ENCODE assay signal across 1 cellular context in genomic region chr13:32499538-32500210, GRCh38.
A peak's percentile ranks its signal among the peaks of the same experiment; 100 is the strongest.
TF ChIP-seq lines count a peak whose summit lies in the region.

No MANE protein-coding gene starts in this region.

TF ChIP-seq in HepG2, 621 proteins besides CTCF, POLR2A, EP300 and RAD21 (continued from another document and continues in another):
- TF ChIP-seq, protein P1, sequence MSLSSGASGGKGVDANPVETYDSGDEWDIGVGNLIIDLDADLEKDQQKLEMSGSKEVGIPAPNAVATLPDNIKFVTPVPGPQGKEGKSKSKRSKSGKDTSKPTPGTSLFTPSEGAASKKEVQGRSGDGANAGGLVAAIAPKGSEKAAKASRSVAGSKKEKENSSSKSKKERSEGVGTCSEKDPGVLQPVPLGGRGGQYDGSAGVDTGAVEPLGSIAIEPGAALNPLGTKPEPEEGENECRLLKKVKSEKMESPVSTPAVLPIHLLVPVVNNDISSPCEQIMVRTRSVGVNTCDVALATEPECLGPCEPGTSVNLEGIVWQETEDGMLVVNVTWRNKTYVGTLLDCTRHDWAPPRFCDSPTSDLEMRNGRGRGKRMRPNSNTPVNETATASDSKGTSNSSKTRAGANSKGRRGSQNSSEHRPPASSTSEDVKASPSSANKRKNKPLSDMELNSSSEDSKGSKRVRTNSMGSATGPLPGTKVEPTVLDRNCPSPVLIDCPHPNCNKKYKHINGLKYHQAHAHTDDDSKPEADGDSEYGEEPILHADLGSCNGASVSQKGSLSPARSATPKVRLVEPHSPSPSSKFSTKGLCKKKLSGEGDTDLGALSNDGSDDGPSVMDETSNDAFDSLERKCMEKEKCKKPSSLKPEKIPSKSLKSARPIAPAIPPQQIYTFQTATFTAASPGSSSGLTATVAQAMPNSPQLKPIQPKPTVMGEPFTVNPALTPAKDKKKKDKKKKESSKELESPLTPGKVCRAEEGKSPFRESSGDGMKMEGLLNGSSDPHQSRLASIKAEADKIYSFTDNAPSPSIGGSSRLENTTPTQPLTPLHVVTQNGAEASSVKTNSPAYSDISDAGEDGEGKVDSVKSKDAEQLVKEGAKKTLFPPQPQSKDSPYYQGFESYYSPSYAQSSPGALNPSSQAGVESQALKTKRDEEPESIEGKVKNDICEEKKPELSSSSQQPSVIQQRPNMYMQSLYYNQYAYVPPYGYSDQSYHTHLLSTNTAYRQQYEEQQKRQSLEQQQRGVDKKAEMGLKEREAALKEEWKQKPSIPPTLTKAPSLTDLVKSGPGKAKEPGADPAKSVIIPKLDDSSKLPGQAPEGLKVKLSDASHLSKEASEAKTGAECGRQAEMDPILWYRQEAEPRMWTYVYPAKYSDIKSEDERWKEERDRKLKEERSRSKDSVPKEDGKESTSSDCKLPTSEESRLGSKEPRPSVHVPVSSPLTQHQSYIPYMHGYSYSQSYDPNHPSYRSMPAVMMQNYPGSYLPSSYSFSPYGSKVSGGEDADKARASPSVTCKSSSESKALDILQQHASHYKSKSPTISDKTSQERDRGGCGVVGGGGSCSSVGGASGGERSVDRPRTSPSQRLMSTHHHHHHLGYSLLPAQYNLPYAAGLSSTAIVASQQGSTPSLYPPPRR (CRISPR knock-in tag; IDR thresholded peaks at IDR 0.05; ENCODE audit: borderline replicate concordance) = peak; percentile 49; the same call in 1 of the 2 replicates
- TF ChIP-seq, protein P2, sequence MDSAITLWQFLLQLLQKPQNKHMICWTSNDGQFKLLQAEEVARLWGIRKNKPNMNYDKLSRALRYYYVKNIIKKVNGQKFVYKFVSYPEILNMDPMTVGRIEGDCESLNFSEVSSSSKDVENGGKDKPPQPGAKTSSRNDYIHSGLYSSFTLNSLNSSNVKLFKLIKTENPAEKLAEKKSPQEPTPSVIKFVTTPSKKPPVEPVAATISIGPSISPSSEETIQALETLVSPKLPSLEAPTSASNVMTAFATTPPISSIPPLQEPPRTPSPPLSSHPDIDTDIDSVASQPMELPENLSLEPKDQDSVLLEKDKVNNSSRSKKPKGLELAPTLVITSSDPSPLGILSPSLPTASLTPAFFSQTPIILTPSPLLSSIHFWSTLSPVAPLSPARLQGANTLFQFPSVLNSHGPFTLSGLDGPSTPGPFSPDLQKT (CRISPR knock-in tag; IDR thresholded peaks at IDR 0.05; ENCODE audit: borderline replicate concordance) = no peak
- TF ChIP-seq RBM39 (IDR thresholded peaks at IDR 0.05; ENCODE audit: low read depth, low read length, poor library complexity, severe bottlenecking) (no peak), HNF1A (IDR thresholded peaks at IDR 0.05; ENCODE audit: low read depth) (no peak), HNF1A (CRISPR knock-in tag; IDR thresholded peaks at IDR 0.05; ENCODE audit: borderline replicate concordance) (no peak; the same call in 1 of the 2 replicates), NFRKB (IDR thresholded peaks at IDR 0.05) (no peak), HNRNPLL (IDR thresholded peaks at IDR 0.05; ENCODE audit: low read depth, low read length, poor library complexity, severe bottlenecking) (no peak), MTERF4 (CRISPR knock-in tag; IDR thresholded peaks at IDR 0.05) (no peak), ZNF703 (CRISPR knock-in tag; IDR thresholded peaks at IDR 0.05; ENCODE audit: borderline replicate concordance) (no peak), NR2F2 (IDR thresholded peaks at IDR 0.05; ENCODE audit: borderline replicate concordance, low read depth) (no peak), CHD4 (IDR thresholded peaks at IDR 0.05; ENCODE audit: borderline replicate concordance, low read length) (no peak), KDM1A (CRISPR knock-in tag; IDR thresholded peaks at IDR 0.05) (no peak), GATAD2A (CRISPR knock-in tag; IDR thresholded peaks at IDR 0.05) (peak; percentile 50), THRA (CRISPR knock-in tag; IDR thresholded peaks at IDR 0.05; ENCODE audit: borderline replicate concordance) (peak; percentile 9; the same call in 1 of the 2 replicates), KDM3A (CRISPR knock-in tag; IDR thresholded peaks at IDR 0.05; ENCODE audit: low read depth) (no peak), E2F2 (CRISPR knock-in tag; IDR thresholded peaks at IDR 0.05; ENCODE audit: borderline replicate concordance) (no peak), RELA (CRISPR knock-in tag; IDR thresholded peaks at IDR 0.05) (0 out of 2 replicates have a peak, but pooled peaks have one; percentile 25), ZNF749 (CRISPR knock-in tag; IDR thresholded peaks at IDR 0.05; ENCODE audit: borderline replicate concordance) (no peak), ZNF317 (CRISPR knock-in tag; IDR thresholded peaks at IDR 0.05) (0 out of 2 replicates have a peak, but pooled peaks have one; percentile 11), MAFF (IDR thresholded peaks at IDR 0.05; ENCODE audit: low read depth, low read length) (peak; percentile 91), ZNF557 (CRISPR knock-in tag; IDR thresholded peaks at IDR 0.05) (no peak), TBX3 (IDR thresholded peaks at IDR 0.05; ENCODE audit: borderline replicate concordance) (no peak), TP53 (CRISPR knock-in tag; conservative IDR thresholded peaks at IDR 0.05) (no peak), ZNF776 (CRISPR knock-in tag; IDR thresholded peaks at IDR 0.05) (no peak), ZKSCAN1 (IDR thresholded peaks at IDR 0.05; ENCODE audit: low read length) (no peak), GLMP (CRISPR knock-in tag; IDR thresholded peaks at IDR 0.05; ENCODE audit: borderline replicate concordance) (no peak)
- TF ChIP-seq, protein P3, sequence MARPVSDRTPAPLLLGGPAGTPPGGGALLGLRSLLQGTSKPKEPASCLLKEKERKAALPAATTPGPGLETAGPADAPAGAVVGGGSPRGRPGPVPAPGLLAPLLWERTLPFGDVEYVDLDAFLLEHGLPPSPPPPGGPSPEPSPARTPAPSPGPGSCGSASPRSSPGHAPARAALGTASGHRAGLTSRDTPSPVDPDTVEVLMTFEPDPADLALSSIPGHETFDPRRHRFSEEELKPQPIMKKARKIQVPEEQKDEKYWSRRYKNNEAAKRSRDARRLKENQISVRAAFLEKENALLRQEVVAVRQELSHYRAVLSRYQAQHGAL (CRISPR knock-in tag; IDR thresholded peaks at IDR 0.05; ENCODE audit: not compliant biosample characterization) = no peak
- TF ChIP-seq, protein P4, sequence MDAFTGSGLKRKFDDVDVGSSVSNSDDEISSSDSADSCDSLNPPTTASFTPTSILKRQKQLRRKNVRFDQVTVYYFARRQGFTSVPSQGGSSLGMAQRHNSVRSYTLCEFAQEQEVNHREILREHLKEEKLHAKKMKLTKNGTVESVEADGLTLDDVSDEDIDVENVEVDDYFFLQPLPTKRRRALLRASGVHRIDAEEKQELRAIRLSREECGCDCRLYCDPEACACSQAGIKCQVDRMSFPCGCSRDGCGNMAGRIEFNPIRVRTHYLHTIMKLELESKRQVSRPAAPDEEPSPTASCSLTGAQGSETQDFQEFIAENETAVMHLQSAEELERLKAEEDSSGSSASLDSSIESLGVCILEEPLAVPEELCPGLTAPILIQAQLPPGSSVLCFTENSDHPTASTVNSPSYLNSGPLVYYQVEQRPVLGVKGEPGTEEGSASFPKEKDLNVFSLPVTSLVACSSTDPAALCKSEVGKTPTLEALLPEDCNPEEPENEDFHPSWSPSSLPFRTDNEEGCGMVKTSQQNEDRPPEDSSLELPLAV (CRISPR knock-in tag; conservative IDR thresholded peaks at IDR 0.05; ENCODE audit: low read depth) = no peak
- TF ChIP-seq, protein P5, sequence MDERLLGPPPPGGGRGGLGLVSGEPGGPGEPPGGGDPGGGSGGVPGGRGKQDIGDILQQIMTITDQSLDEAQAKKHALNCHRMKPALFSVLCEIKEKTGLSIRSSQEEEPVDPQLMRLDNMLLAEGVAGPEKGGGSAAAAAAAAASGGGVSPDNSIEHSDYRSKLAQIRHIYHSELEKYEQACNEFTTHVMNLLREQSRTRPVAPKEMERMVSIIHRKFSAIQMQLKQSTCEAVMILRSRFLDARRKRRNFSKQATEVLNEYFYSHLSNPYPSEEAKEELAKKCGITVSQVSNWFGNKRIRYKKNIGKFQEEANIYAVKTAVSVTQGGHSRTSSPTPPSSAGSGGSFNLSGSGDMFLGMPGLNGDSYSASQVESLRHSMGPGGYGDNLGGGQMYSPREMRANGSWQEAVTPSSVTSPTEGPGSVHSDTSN (CRISPR knock-in tag; IDR thresholded peaks at IDR 0.05) = no peak
- TF ChIP-seq, protein P6, sequence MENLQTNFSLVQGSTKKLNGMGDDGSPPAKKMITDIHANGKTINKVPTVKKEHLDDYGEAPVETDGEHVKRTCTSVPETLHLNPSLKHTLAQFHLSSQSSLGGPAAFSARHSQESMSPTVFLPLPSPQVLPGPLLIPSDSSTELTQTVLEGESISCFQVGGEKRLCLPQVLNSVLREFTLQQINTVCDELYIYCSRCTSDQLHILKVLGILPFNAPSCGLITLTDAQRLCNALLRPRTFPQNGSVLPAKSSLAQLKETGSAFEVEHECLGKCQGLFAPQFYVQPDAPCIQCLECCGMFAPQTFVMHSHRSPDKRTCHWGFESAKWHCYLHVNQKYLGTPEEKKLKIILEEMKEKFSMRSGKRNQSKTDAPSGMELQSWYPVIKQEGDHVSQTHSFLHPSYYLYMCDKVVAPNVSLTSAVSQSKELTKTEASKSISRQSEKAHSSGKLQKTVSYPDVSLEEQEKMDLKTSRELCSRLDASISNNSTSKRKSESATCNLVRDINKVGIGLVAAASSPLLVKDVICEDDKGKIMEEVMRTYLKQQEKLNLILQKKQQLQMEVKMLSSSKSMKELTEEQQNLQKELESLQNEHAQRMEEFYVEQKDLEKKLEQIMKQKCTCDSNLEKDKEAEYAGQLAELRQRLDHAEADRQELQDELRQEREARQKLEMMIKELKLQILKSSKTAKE (CRISPR knock-in tag; IDR thresholded peaks at IDR 0.05; ENCODE audit: borderline replicate concordance) = no peak
- TF ChIP-seq, protein P7, sequence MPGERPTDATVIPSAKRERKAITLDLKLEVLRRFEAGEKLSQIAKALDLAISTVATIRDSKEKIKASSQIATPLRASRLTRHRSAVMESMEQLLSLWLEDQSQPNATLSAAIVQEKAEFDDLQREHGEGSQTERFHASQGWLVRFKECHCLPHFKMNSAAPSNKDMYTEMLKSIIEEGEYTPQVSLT (CRISPR knock-in tag; IDR thresholded peaks at IDR 0.05; ENCODE audit: borderline replicate concordance, low read depth) = no peak
